In genomic region chr12:124236651-124237050, GRCh38 we compare ENCODE assay signal across 16 cellular contexts. TPM values are rescaled to one million over a fixed set of nuclear protein-coding genes. Genes with fewer than 3 reads are reported as not detected.
DNase-seq lines count a peak whose midpoint lies in the region; ATAC-seq and TF ChIP-seq lines count a peak whose summit lies in the region.
"Had no signal": no experiment of that assay in that cellular context is flagged by ENCODE, and none has a peak within 500 bp of the region (broad histone marks: within the 10 kb centered on the region; RNA-seq: fewer than 3 reads in every experiment).

No MANE protein-coding gene starts in this region.

- H3K4me3 Mint-ChIP-seq in Caco-2 (ENCODE audit: unreplicated experiment): no peak overlapping the region
- H3K4me3 Mint-ChIP-seq in activated naive CD4-positive, alpha-beta T cell treated with anti-CD3 and anti-CD28 coated beads for 36 hours: no peak overlapping the region
- no peak overlapping the region for H3K4me3 Mint-ChIP-seq in activated T-cell treated with anti-CD3 and anti-CD28 coated beads, Interleukin-2, amount 50 U/mL, for 72 hours
- no peak overlapping the region for H3K4me3 Mint-ChIP-seq in activated T-helper 1 cell treated with anti-CD3 and anti-CD28 coated beads, Interleukin-12 subunit alpha, Interleukin-12 subunit beta, Interleukin-2, Interleukin-4 antibody, amounts not matched to agents 30 ng/mL and 10 ng/mL and 1 ng/mL, durations not matched to agents 14 hours and 24 hours and 36 hours
- H3K4me3 Mint-ChIP-seq: activated CD8-positive, alpha-beta memory T cell treated with anti-CD3 and anti-CD28 coated beads, Interleukin-2, amount 10 ng/mL, durations not matched to agents 7 days and 5 days; activated naive CD8-positive, alpha-beta T cell treated with anti-CD3 and anti-CD28 coated beads for 36 hours; memory B cell; stimulated activated memory B cell treated with anti-CD40 and anti-IgM and Interleukin-4, amounts not matched to agents 10 μg/mL and 1 μg/mL and 100 μg/mL, for 72 hours had no signal

- peak; percentile 42; the same call in 1 of the 2 replicates for ATAC-seq in Panc1
- no peak for ATAC-seq in activated T-cell treated with anti-CD3 and anti-CD28 coated beads, Interleukin-2, amount 50 U/mL, for 72 hours (replicated peaks in 1 of 2)
- ATAC-seq: activated CD8-positive, alpha-beta memory T cell treated with anti-CD3 and anti-CD28 coated beads, Interleukin-2, amount 10 ng/mL, durations not matched to agents 7 days and 5 days; stimulated activated memory B cell treated with anti-CD40 and anti-IgM and Interleukin-4, amounts not matched to agents 10 μg/mL and 1 μg/mL and 100 μg/mL, for 72 hours had no signal

- peaks cover 77% of the 10 kb centered on the region for H3K4me1 ChIP-seq in Caco-2
- no peaks in the 10 kb centered on the region; the same call in 1 of the 2 replicates for H3K4me1 ChIP-seq in Panc1 (ENCODE audit: control insufficient read depth, insufficient read depth, low read length)

- in situ Hi-C loops in Panc1 (cut with HindIII; ENCODE audit: low pct_unique_long_range_greater_than_20kb, low sequenced_read_pairs): no loop called here

- no peaks in the 10 kb centered on the region for H3K36me3 ChIP-seq in Caco-2 (ENCODE audit: control insufficient read depth, insufficient read depth, low read length)
- no peaks in the 10 kb centered on the region for H3K36me3 ChIP-seq in Panc1 (ENCODE audit: control insufficient read depth, insufficient read depth, low read length)
- H3K36me3 ChIP-seq: Peyer's patch had no signal

- H3K36me3 Mint-ChIP-seq in Caco-2 (ENCODE audit: insufficient read depth, unreplicated experiment): peaks cover 11% of the 10 kb centered on the region
- H3K36me3 Mint-ChIP-seq in activated naive CD4-positive, alpha-beta T cell treated with anti-CD3 and anti-CD28 coated beads for 36 hours (ENCODE audit: low read depth): no peaks in the 10 kb centered on the region
- peaks cover 2 to 4% of the 10 kb centered on the region in 2 donors for H3K36me3 Mint-ChIP-seq in activated T-cell treated with anti-CD3 and anti-CD28 coated beads, Interleukin-2, amount 50 U/mL, for 72 hours (ENCODE audit: insufficient read depth in 2 of 2)
- H3K36me3 Mint-ChIP-seq in activated T-helper 1 cell treated with anti-CD3 and anti-CD28 coated beads, Interleukin-12 subunit alpha, Interleukin-12 subunit beta, Interleukin-2, Interleukin-4 antibody, amounts not matched to agents 30 ng/mL and 10 ng/mL and 1 ng/mL, durations not matched to agents 14 hours and 24 hours and 36 hours (ENCODE audit: low read depth): no peaks in the 10 kb centered on the region
- H3K36me3 Mint-ChIP-seq: activated CD8-positive, alpha-beta memory T cell treated with anti-CD3 and anti-CD28 coated beads, Interleukin-2, amount 10 ng/mL, durations not matched to agents 7 days and 5 days; activated naive CD8-positive, alpha-beta T cell treated with anti-CD3 and anti-CD28 coated beads for 36 hours had no signal

- peak overlapping the region; percentile 61 for H3K27ac Mint-ChIP-seq in Caco-2 (ENCODE audit: unreplicated experiment)
- no peak overlapping the region for H3K27ac Mint-ChIP-seq in activated naive CD4-positive, alpha-beta T cell treated with anti-CD3 and anti-CD28 coated beads for 36 hours
- H3K27ac Mint-ChIP-seq in activated T-cell treated with anti-CD3 and anti-CD28 coated beads, Interleukin-2, amount 50 U/mL, for 72 hours: no peak overlapping the region
- H3K27ac Mint-ChIP-seq in activated T-helper 1 cell treated with anti-CD3 and anti-CD28 coated beads, Interleukin-12 subunit alpha, Interleukin-12 subunit beta, Interleukin-2, Interleukin-4 antibody, amounts not matched to agents 30 ng/mL and 10 ng/mL and 1 ng/mL, durations not matched to agents 14 hours and 24 hours and 36 hours: no peak overlapping the region
- H3K27ac Mint-ChIP-seq: activated CD8-positive, alpha-beta memory T cell treated with anti-CD3 and anti-CD28 coated beads, Interleukin-2, amount 10 ng/mL, durations not matched to agents 7 days and 5 days; activated naive CD8-positive, alpha-beta T cell treated with anti-CD3 and anti-CD28 coated beads for 36 hours; memory B cell; progenitor cell of endocrine pancreas; stimulated activated memory B cell treated with anti-CD40 and anti-IgM and Interleukin-4, amounts not matched to agents 10 μg/mL and 1 μg/mL and 100 μg/mL, for 72 hours had no signal

- H3K9me3 Mint-ChIP-seq in Caco-2 (ENCODE audit: unreplicated experiment): peaks cover 29% of the 10 kb centered on the region
- peaks cover 3% of the 10 kb centered on the region for H3K9me3 Mint-ChIP-seq in activated naive CD4-positive, alpha-beta T cell treated with anti-CD3 and anti-CD28 coated beads for 36 hours
- peaks cover 4 to 5% of the 10 kb centered on the region in 2 donors for H3K9me3 Mint-ChIP-seq in activated T-cell treated with anti-CD3 and anti-CD28 coated beads, Interleukin-2, amount 50 U/mL, for 72 hours
- H3K9me3 Mint-ChIP-seq in activated T-helper 1 cell treated with anti-CD3 and anti-CD28 coated beads, Interleukin-12 subunit alpha, Interleukin-12 subunit beta, Interleukin-2, Interleukin-4 antibody, amounts not matched to agents 30 ng/mL and 10 ng/mL and 1 ng/mL, durations not matched to agents 14 hours and 24 hours and 36 hours: peaks cover 11% of the 10 kb centered on the region

- TF ChIP-seq CTCF in Caco-2 (IDR thresholded peaks at IDR 0.05; ENCODE audit: insufficient read depth in 1 of 2, low read depth in 1 of 2, low read length in 1 of 2, severe bottlenecking in 1 of 2, unreplicated experiment in 1 of 2): no peak
- no peak for TF ChIP-seq CTCF in Panc1 (IDR thresholded peaks at IDR 0.05)
- TF ChIP-seq CTCF in GM20000 (IDR thresholded peaks at IDR 0.05; ENCODE audit: extremely low read depth, missing control alignments): no peak

- no TSS peak for BruUV-seq in Caco-2 (replicated peaks; lab: Mats Ljungman, UMichigan)
- no TSS peak for BruUV-seq in Panc1 (replicated peaks; lab: Mats Ljungman, UMichigan)

- POLR2A ChIA-PET in Caco-2 (lab: Charles Lee) (interaction anchor here (0.6 kb wide), 1 partner anchor 19 kb away, joined by 7 read pairs; no protein-coding TSS in a partner anchor), Panc1 (lab: Charles Lee) (interaction anchor here (0.6 kb wide), 1 partner anchor 130 kb away, joined by 3 read pairs; no protein-coding TSS in a partner anchor)

- peaks cover 59% of the 10 kb centered on the region for H3K4me1 Mint-ChIP-seq in Caco-2 (ENCODE audit: low read depth, unreplicated experiment)
- H3K4me1 Mint-ChIP-seq in activated naive CD4-positive, alpha-beta T cell treated with anti-CD3 and anti-CD28 coated beads for 36 hours (ENCODE audit: low read depth): no peaks in the 10 kb centered on the region
- no peaks in the 10 kb centered on the region for H3K4me1 Mint-ChIP-seq in activated T-cell treated with anti-CD3 and anti-CD28 coated beads, Interleukin-2, amount 50 U/mL, for 72 hours (ENCODE audit: low read depth)
- H3K4me1 Mint-ChIP-seq in activated T-helper 1 cell treated with anti-CD3 and anti-CD28 coated beads, Interleukin-12 subunit alpha, Interleukin-12 subunit beta, Interleukin-2, Interleukin-4 antibody, amounts not matched to agents 30 ng/mL and 10 ng/mL and 1 ng/mL, durations not matched to agents 14 hours and 24 hours and 36 hours (ENCODE audit: low read depth): no peaks in the 10 kb centered on the region
- H3K4me1 Mint-ChIP-seq: activated CD8-positive, alpha-beta memory T cell treated with anti-CD3 and anti-CD28 coated beads, Interleukin-2, amount 10 ng/mL, durations not matched to agents 7 days and 5 days; activated naive CD8-positive, alpha-beta T cell treated with anti-CD3 and anti-CD28 coated beads for 36 hours; stimulated activated memory B cell treated with anti-CD40 and anti-IgM and Interleukin-4, amounts not matched to agents 10 μg/mL and 1 μg/mL and 100 μg/mL, for 72 hours had no signal

- no peaks in the 10 kb centered on the region for H3K27me3 ChIP-seq in Caco-2 (replicated peaks; ENCODE audit: control insufficient read depth, insufficient read depth, low read length)
- H3K27me3 ChIP-seq in Panc1 (ENCODE audit: control insufficient read depth, insufficient read depth, low read length): no peaks in the 10 kb centered on the region
- H3K27me3 ChIP-seq: Peyer's patch had no signal

- intact Hi-C loops in Caco-2 (cut with micrococcal nuclease; ENCODE audit: unreplicated experiment): loop anchor here (10.0 kb wide), 1 partner anchor 528 kb away; no protein-coding TSS in a partner anchor
- intact Hi-C loops in Panc1 (cut with micrococcal nuclease; ENCODE audit: unreplicated experiment): no loop called here
- intact Hi-C loops in activated naive CD4-positive, alpha-beta T cell treated with anti-CD3 and anti-CD28 coated beads for 36 hours (cut with micrococcal nuclease): no loop called here
- intact Hi-C loops in activated T-helper 1 cell treated with anti-CD3 and anti-CD28 coated beads, Interleukin-12 subunit alpha, Interleukin-12 subunit beta, Interleukin-2, Interleukin-4 antibody, amounts not matched to agents 30 ng/mL and 10 ng/mL and 1 ng/mL, durations not matched to agents 14 hours and 24 hours and 36 hours (cut with micrococcal nuclease): no loop called here

- no peaks in the 10 kb centered on the region for H3K27me3 Mint-ChIP-seq in Caco-2 (ENCODE audit: insufficient read depth, unreplicated experiment)
- H3K27me3 Mint-ChIP-seq in activated naive CD4-positive, alpha-beta T cell treated with anti-CD3 and anti-CD28 coated beads for 36 hours (ENCODE audit: low read depth): peaks cover 2% of the 10 kb centered on the region
- no peaks in the 10 kb centered on the region for H3K27me3 Mint-ChIP-seq in activated T-cell treated with anti-CD3 and anti-CD28 coated beads, Interleukin-2, amount 50 U/mL, for 72 hours (ENCODE audit: low read depth)
- no peaks in the 10 kb centered on the region for H3K27me3 Mint-ChIP-seq in activated T-helper 1 cell treated with anti-CD3 and anti-CD28 coated beads, Interleukin-12 subunit alpha, Interleukin-12 subunit beta, Interleukin-2, Interleukin-4 antibody, amounts not matched to agents 30 ng/mL and 10 ng/mL and 1 ng/mL, durations not matched to agents 14 hours and 24 hours and 36 hours (ENCODE audit: insufficient read depth)
- H3K27me3 Mint-ChIP-seq: activated naive CD8-positive, alpha-beta T cell treated with anti-CD3 and anti-CD28 coated beads for 36 hours; progenitor cell of endocrine pancreas had no signal

- CTCF ChIA-PET in Caco-2 (lab: Charles Lee) (no interaction called here), Panc1 (lab: Charles Lee) (no interaction called here)
- CTCF ChIA-PET in activated naive CD4-positive, alpha-beta T cell treated with anti-CD3 and anti-CD28 coated beads for 36 hours (lab: Charles Lee): no interaction called here

- DNase-seq in Caco-2: peak in 1 of 2 experiments; percentile 51
- no peak for DNase-seq in Panc1 (ENCODE audit: low read depth, low spot score)
- no peak for DNase-seq in epithelial cell of prostate (ENCODE audit: low read depth, low spot score)
- DNase-seq in myocyte (ENCODE audit: low read depth): peak; percentile 85
- no peak for DNase-seq in activated naive CD4-positive, alpha-beta T cell treated with anti-CD3 and anti-CD28 coated beads for 36 hours
- no peak for DNase-seq in GM20000 (ENCODE audit: low spot score)
- DNase-seq in activated T-cell treated with anti-CD3 and anti-CD28 coated beads, Interleukin-2, amount 50 U/mL, for 72 hours: no peak
- DNase-seq in activated T-helper 1 cell treated with anti-CD3 and anti-CD28 coated beads, Interleukin-12 subunit alpha, Interleukin-12 subunit beta, Interleukin-2, Interleukin-4 antibody, amounts not matched to agents 30 ng/mL and 10 ng/mL and 1 ng/mL, durations not matched to agents 14 hours and 24 hours and 36 hours (ENCODE audit: low spot score): no peak
- DNase-seq: activated CD8-positive, alpha-beta memory T cell treated with anti-CD3 and anti-CD28 coated beads, Interleukin-2, amount 10 ng/mL, durations not matched to agents 7 days and 5 days; activated naive CD8-positive, alpha-beta T cell treated with anti-CD3 and anti-CD28 coated beads for 36 hours; NCI-H2227 treated with DMSO at 0.1 percent for 48 hours; Peyer's patch had no signal

- H3K4me3 ChIP-seq in Caco-2 (ENCODE audit: low read depth, low read length) (no peak overlapping the region), Panc1 (ENCODE audit: low read depth in 2 of 2, low read length in 2 of 2) (no peak overlapping the region)
- H3K4me3 ChIP-seq: Peyer's patch had no signal

- H3K9me3 ChIP-seq in Caco-2 (no peaks in the 10 kb centered on the region), Panc1 (ENCODE audit: control insufficient read depth, insufficient read depth, low read depth, low read length) (no peaks in the 10 kb centered on the region)
- H3K9me3 ChIP-seq: Peyer's patch had no signal

- H3K27ac ChIP-seq in Panc1 (ENCODE audit: low read length): no peak overlapping the region
- H3K27ac ChIP-seq in epithelial cell of prostate: peak overlapping the region; percentile 84
- H3K27ac ChIP-seq: C4-2B, Peyer's patch had no signal

RNA-seq across cellular contexts. Expression of gene RFLNA, which starts 58.2 kb away (rescaled TPM):
- total RNA-seq in Caco-2 (2022) (15.4 and 21.1 TPM in 2 replicates), Panc1 (2021; ENCODE audit: unreplicated experiment) (5.4 TPM), myocyte (4.9 and 7.9 TPM in 2 replicates)
- polyA plus RNA-seq in Panc1 (2012; ENCODE audit: insufficient read length): 21.4 TPM
- polyA plus RNA-seq in myocyte (2012): 28.5 TPM
- not detected for total RNA-seq in activated naive CD4-positive, alpha-beta T cell treated with anti-CD3 and anti-CD28 coated beads for 36 hours
- total RNA-seq in activated T-cell treated with anti-CD3 and anti-CD28 coated beads, Interleukin-2, amount 50 U/mL, for 72 hours: not detected
- total RNA-seq in activated T-helper 1 cell treated with anti-CD3 and anti-CD28 coated beads, Interleukin-12 subunit alpha, Interleukin-12 subunit beta, Interleukin-2, Interleukin-4 antibody, amounts not matched to agents 30 ng/mL and 10 ng/mL and 1 ng/mL, durations not matched to agents 14 hours and 24 hours and 36 hours: not detected in 2 replicates
- total RNA-seq: activated CD8-positive, alpha-beta memory T cell treated with anti-CD3 and anti-CD28 coated beads, Interleukin-2, amount 10 ng/mL, durations not matched to agents 7 days and 5 days; activated naive CD8-positive, alpha-beta T cell treated with anti-CD3 and anti-CD28 coated beads for 36 hours had no signal
